ENCODE assay signal across 27 cellular contexts in genomic region chr3:115918900-115919299, GRCh38.
"Had no signal": no experiment of that assay in that cellular context is flagged by ENCODE, and none has a peak within 500 bp of the region (broad histone marks: within the 10 kb centered on the region; RNA-seq: fewer than 3 reads in every experiment).

No MANE protein-coding gene starts in this region.

- H3K27me3 ChIP-seq: neural progenitor cell, neutrophil, right atrium auricular region, right lobe of liver, stomach, testis, thyroid gland, transverse colon, upper lobe of left lung, vagina had no signal

- H3K4me3 ChIP-seq: lower lobe of right lung, neural progenitor cell, right atrium auricular region, right lobe of liver, smooth muscle cell, stomach, testis, thyroid gland, transverse colon, upper lobe of left lung, vagina had no signal

- FAIRE-seq: keratinocyte had no signal

- H3K9me3 ChIP-seq: neutrophil, right lobe of liver, testis, thyroid gland, upper lobe of left lung, vagina had no signal

- H3K4me1 ChIP-seq: lower lobe of right lung, right atrium auricular region, right lobe of liver, stomach, testis, thyroid gland, transverse colon, upper lobe of left lung, vagina had no signal

- H3K9ac ChIP-seq: neural progenitor cell, parathyroid adenoma had no signal

- H2AFZ ChIP-seq: neural progenitor cell, parathyroid adenoma had no signal

- ATAC-seq: left cardiac atrium; left lobe of liver; left ventricle myocardium superior; lower lobe of right lung; naive thymus-derived CD8-positive, alpha-beta T cell; right lobe of liver; stimulated activated naive B cell treated with anti-CD40 and anti-IgM and Interleukin-4, amounts not matched to agents 10 μg/mL and 1 μg/mL and 100 μg/mL, for 72 hours; stimulated activated naive CD8-positive, alpha-beta T cell treated with anti-CD3 and anti-CD28 coated beads, Interleukin-15, Interleukin-2, amounts not matched to agents 100 U/mL and 50 U/mL, for 24 hours had no signal

- H3K79me2 ChIP-seq: parathyroid adenoma had no signal

- H3K27ac ChIP-seq: lower lobe of right lung, neural progenitor cell, neutrophil, parathyroid adenoma, right atrium auricular region, right lobe of liver, stomach, testis, thyroid gland, transverse colon, upper lobe of left lung, vagina had no signal

- H3K4me2 ChIP-seq: neural progenitor cell, smooth muscle cell had no signal

- H3K36me3 ChIP-seq: lower lobe of right lung, neural progenitor cell, neutrophil, right atrium auricular region, right lobe of liver, stomach, thyroid gland, transverse colon, upper lobe of left lung, vagina had no signal

- DNase-seq: hippocampal formation; kidney glomerular epithelial cell; left cardiac atrium; left ventricle myocardium superior; lower lobe of right lung; mammary epithelial cell; mesenchymal stem cell; naive thymus-derived CD8-positive, alpha-beta T cell; occipital lobe; right lobe of liver; stimulated activated CD4-positive, alpha-beta T cell treated with anti-CD3 and anti-CD28 coated beads, Interleukin-1b, Interleukin-23, amount 100 ng/mL, for 48 hours; stimulated activated CD4-positive, alpha-beta T cell treated with anti-CD3 and anti-CD28 coated beads, Interleukin-2, amount 100 ng/mL, for 48 hours; stimulated activated naive B cell treated with anti-CD40 and anti-IgM and Interleukin-4, amounts not matched to agents 10 μg/mL and 1 μg/mL and 100 μg/mL, for 72 hours; stimulated activated naive CD8-positive, alpha-beta T cell treated with anti-CD3 and anti-CD28 coated beads, Interleukin-15, Interleukin-2, amounts not matched to agents 100 U/mL and 50 U/mL, for 24 hours; stomach; testis; thyroid gland; transverse colon; upper lobe of left lung had no signal
